35 cellular contexts compared by ENCODE assay signal in the genomic region with DNA sequence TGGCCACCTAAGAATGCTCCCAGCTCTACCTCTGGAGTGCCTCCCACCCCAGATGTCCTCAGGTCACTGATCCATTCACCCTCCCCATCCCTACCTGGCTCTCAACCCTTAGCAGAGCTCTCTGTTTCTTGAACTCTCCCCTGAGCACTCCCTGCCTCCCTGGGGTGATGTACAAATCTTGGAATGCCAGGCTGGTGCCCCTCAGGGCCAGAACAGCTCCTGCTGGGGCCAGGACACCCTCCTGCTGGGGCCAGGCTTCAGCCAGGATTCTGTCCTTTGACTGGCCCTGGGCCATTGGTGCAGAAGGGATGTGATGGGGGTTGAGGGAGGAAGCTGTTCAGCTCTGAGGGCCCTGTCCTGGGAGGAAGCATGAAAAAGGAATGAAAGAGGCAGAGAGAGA. TPM values are rescaled to one million over a fixed set of nuclear protein-coding genes. Genes with fewer than 3 reads are reported as not detected.
"Had no signal": no experiment of that assay in that cellular context is flagged by ENCODE, and none has a peak within 500 bp of the region (broad histone marks: within the 10 kb centered on the region; RNA-seq: fewer than 3 reads in every experiment).

No MANE protein-coding gene starts in this region.

- ATAC-seq: activated CD4-positive, alpha-beta T cell treated with anti-CD3 and anti-CD28 coated beads for 36 hours; activated CD8-positive, alpha-beta memory T cell treated with anti-CD3 and anti-CD28 coated beads, Interleukin-2, amount 10 ng/mL, durations not matched to agents 7 days and 5 days; activated CD8-positive, alpha-beta T cell treated with anti-CD3 and anti-CD28 coated beads, Interleukin-2, amount 10 ng/mL, durations not matched to agents 7 days and 5 days; activated T-cell treated with anti-CD3 and anti-CD28 coated beads, Interleukin-2, amount 50 U/mL, for 72 hours; gastroesophageal sphincter; left colon; naive thymus-derived CD4-positive, alpha-beta T cell; psoas muscle; T-cell had no signal

- H3K9me3 Mint-ChIP-seq: activated naive CD8-positive, alpha-beta T cell treated with anti-CD3 and anti-CD28 coated beads, Interleukin-2, amount 10 ng/mL, durations not matched to agents 7 days and 5 days; activated T-cell treated with anti-CD3 and anti-CD28 coated beads, Interleukin-2, amount 50 U/mL, for 72 hours; immature natural killer cell; neural crest cell; T-cell; T-helper 2 cell treated with Interferon-gamma antibody and Interleukin-4, amounts not matched to agents 5 μg/mL and 100 μg/mL, for 36 hours had no signal

- H3K4me1 ChIP-seq: gastroesophageal sphincter, psoas muscle, sigmoid colon had no signal

- H3K36me3 Mint-ChIP-seq: activated CD8-positive, alpha-beta memory T cell treated with anti-CD3 and anti-CD28 coated beads, Interleukin-2, amount 10 ng/mL, durations not matched to agents 7 days and 5 days; activated naive CD8-positive, alpha-beta T cell treated with anti-CD3 and anti-CD28 coated beads, Interleukin-2, amount 10 ng/mL, durations not matched to agents 7 days and 5 days; immature natural killer cell; naive thymus-derived CD4-positive, alpha-beta T cell; T-cell had no signal

- H3K79me2 ChIP-seq: parathyroid adenoma had no signal

- H3K27ac ChIP-seq: gastroesophageal sphincter, parathyroid adenoma, psoas muscle, sigmoid colon, tibial nerve had no signal

- H3K36me3 ChIP-seq: gastroesophageal sphincter, sigmoid colon, tibial nerve had no signal

- H3K9ac ChIP-seq: parathyroid adenoma had no signal

- H3K4me3 Mint-ChIP-seq: activated CD4-positive, alpha-beta T cell treated with anti-CD3 and anti-CD28 coated beads for 36 hours; activated CD8-positive, alpha-beta memory T cell treated with anti-CD3 and anti-CD28 coated beads, Interleukin-2, amount 10 ng/mL, durations not matched to agents 7 days and 5 days; activated CD8-positive, alpha-beta T cell treated with anti-CD3 and anti-CD28 coated beads, Interleukin-2, amount 10 ng/mL, durations not matched to agents 7 days and 5 days; activated naive CD8-positive, alpha-beta T cell treated with anti-CD3 and anti-CD28 coated beads, Interleukin-2, amount 10 ng/mL, durations not matched to agents 7 days and 5 days; activated T-cell treated with anti-CD3 and anti-CD28 coated beads, Interleukin-2, amount 50 U/mL, for 72 hours; immature natural killer cell; naive thymus-derived CD4-positive, alpha-beta T cell; neural crest cell; T-cell; T-helper 2 cell treated with Interferon-gamma antibody and Interleukin-4, amounts not matched to agents 5 μg/mL and 100 μg/mL, for 36 hours had no signal

- DNase-seq: activated CD4-positive, alpha-beta T cell treated with anti-CD3 and anti-CD28 coated beads for 36 hours; activated CD4-positive, CD25-positive, alpha-beta regulatory T cell; activated CD8-positive, alpha-beta memory T cell treated with anti-CD3 and anti-CD28 coated beads, Interleukin-2, amount 10 ng/mL, durations not matched to agents 7 days and 5 days; activated CD8-positive, alpha-beta T cell treated with anti-CD3 and anti-CD28 coated beads, Interleukin-2, amount 10 ng/mL, durations not matched to agents 7 days and 5 days; activated effector memory CD4-positive, alpha-beta T cell treated with Interleukin-2 at 50 U/mL for 16 hours; activated naive CD4-positive, alpha-beta T cell treated with Interleukin-2 at 50 U/mL for 16 hours; activated naive CD8-positive, alpha-beta T cell treated with anti-CD3 and anti-CD28 coated beads, Interleukin-2, amount 10 ng/mL, durations not matched to agents 7 days and 5 days; activated T-cell treated with anti-CD3 and anti-CD28 coated beads, Interleukin-2, amount 50 U/mL, for 72 hours; caudate nucleus; cortex of kidney; head of caudate nucleus; hypothalamus; immature natural killer cell; kidney; left colon; midbrain; naive thymus-derived CD4-positive, alpha-beta T cell; occipital lobe; psoas muscle; sigmoid colon; small intestine; stimulated activated CD4-positive, alpha-beta T cell treated with anti-CD3 and anti-CD28 coated beads, Interleukin-1b, Interleukin-23, amount 100 ng/mL, for 48 hours; stimulated activated naive CD4-positive, alpha-beta T cell; T-cell had no signal

- H2AFZ ChIP-seq: parathyroid adenoma had no signal

- H3K9me3 ChIP-seq: gastroesophageal sphincter, psoas muscle, sigmoid colon, tibial nerve had no signal

- H3K4me1 Mint-ChIP-seq: activated CD4-positive, alpha-beta T cell treated with anti-CD3 and anti-CD28 coated beads for 36 hours had no signal

- H3K27ac Mint-ChIP-seq: activated CD4-positive, alpha-beta T cell treated with anti-CD3 and anti-CD28 coated beads for 36 hours; activated CD8-positive, alpha-beta memory T cell treated with anti-CD3 and anti-CD28 coated beads, Interleukin-2, amount 10 ng/mL, durations not matched to agents 7 days and 5 days; activated CD8-positive, alpha-beta T cell treated with anti-CD3 and anti-CD28 coated beads, Interleukin-2, amount 10 ng/mL, durations not matched to agents 7 days and 5 days; activated naive CD8-positive, alpha-beta T cell treated with anti-CD3 and anti-CD28 coated beads, Interleukin-2, amount 10 ng/mL, durations not matched to agents 7 days and 5 days; activated T-cell treated with anti-CD3 and anti-CD28 coated beads, Interleukin-2, amount 50 U/mL, for 72 hours; naive thymus-derived CD4-positive, alpha-beta T cell; T-helper 2 cell treated with Interferon-gamma antibody and Interleukin-4, amounts not matched to agents 5 μg/mL and 100 μg/mL, for 36 hours had no signal

- H3K4me3 ChIP-seq: gastroesophageal sphincter, psoas muscle, sigmoid colon, tibial nerve had no signal

RNA-seq across cellular contexts. Expression of a gene that starts 30.0 kb away (rescaled TPM):
- total RNA-seq: activated CD8-positive, alpha-beta memory T cell treated with anti-CD3 and anti-CD28 coated beads, Interleukin-2, amount 10 ng/mL, durations not matched to agents 7 days and 5 days; activated CD8-positive, alpha-beta T cell treated with anti-CD3 and anti-CD28 coated beads, Interleukin-2, amount 10 ng/mL, durations not matched to agents 7 days and 5 days; astrocyte; chondrocyte; endothelial cell of umbilical vein; fibroblast of lung; fibroblast of villous mesenchyme; kidney; naive thymus-derived CD4-positive, alpha-beta T cell; psoas muscle; tibial nerve had no signal
- polyA plus RNA-seq: endothelial cell of umbilical vein; esophagus; fibroblast of lung; immature natural killer cell; naive thymus-derived CD4-positive, alpha-beta T cell had no signal
